10 cellular contexts compared by ENCODE assay signal in the genomic region with DNA sequence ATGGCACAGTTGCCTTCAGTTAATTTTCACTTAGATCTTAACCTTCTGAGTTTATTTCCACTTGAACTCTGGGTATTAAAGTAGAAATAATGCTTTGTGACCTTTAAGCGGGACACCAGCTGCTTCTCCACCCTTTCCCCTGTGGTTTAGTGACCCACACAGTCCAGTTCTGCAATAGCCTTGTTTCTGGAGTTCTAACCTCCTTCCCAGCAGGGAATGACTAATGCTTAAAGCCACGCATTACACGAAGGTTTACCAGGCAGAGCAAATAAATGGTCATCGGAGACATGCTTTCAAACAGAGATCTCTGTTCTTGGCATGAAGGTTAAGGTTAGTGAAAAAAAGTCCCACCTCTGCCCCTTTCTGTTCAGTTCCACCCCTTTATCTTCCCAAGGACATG. TPM values are rescaled to one million over a fixed set of nuclear protein-coding genes. Genes with fewer than 3 reads are reported as not detected.
DNase-seq lines count a peak whose midpoint lies in the region; TF ChIP-seq lines count a peak whose summit lies in the region.
"Had no signal": no experiment of that assay in that cellular context is flagged by ENCODE, and none has a peak within 500 bp of the region (broad histone marks: within the 10 kb centered on the region; RNA-seq: fewer than 3 reads in every experiment).

No MANE protein-coding gene starts in this region.

- peak overlapping the region; percentile 56 to 80 (median 66) for H3K27ac ChIP-seq in esophagus muscularis mucosa (replicated peaks in 1 of 4)
- H3K27ac ChIP-seq in muscle layer of duodenum (ENCODE audit: low read length) = peak overlapping the region; percentile 19
- peak overlapping the region; percentile 82 for H3K27ac ChIP-seq in vagina
- no peak overlapping the region for H3K27ac ChIP-seq in spleen
- H3K27ac ChIP-seq: SJCRH30 had no signal

- DNase-seq in RPMI7951 (ENCODE audit: low read depth) = peak; percentile 89
- no peak for DNase-seq in esophagus muscularis mucosa (ENCODE audit: extremely low spot score)
- DNase-seq in vagina (ENCODE audit: extremely low spot score in 2 of 2) = peak; percentile 14 to 89
- no peak for DNase-seq in globus pallidus (ENCODE audit: low spot score)
- no peak for DNase-seq in amygdala (lab: John Stamatoyannopoulos, UW)
- no peak for DNase-seq in spleen
- no peak for DNase-seq in NCI-H1930 (lab: John Stamatoyannopoulos, UW)
- DNase-seq: NCI-H1436 treated with DMSO at 0.1 percent for 48 hours had no signal

- peak; percentile 28 for TF ChIP-seq EP300 in esophagus muscularis mucosa (IDR thresholded peaks at IDR 0.05)

- H3K9me3 ChIP-seq in esophagus muscularis mucosa (no peaks in the 10 kb centered on the region), muscle layer of duodenum (ENCODE audit: control insufficient read depth in 1 of 2, low read length in 2 of 2) (no peaks in the 10 kb centered on the region), vagina (no peaks in the 10 kb centered on the region), spleen (peaks cover 0 to 20% (median 5%) of the 10 kb centered on the region in 8 donors)
- H3K9me3 ChIP-seq: SJCRH30 had no signal

- no peaks in the 10 kb centered on the region for H3K36me3 ChIP-seq in esophagus muscularis mucosa
- H3K36me3 ChIP-seq in muscle layer of duodenum (ENCODE audit: control insufficient read depth in 1 of 2, insufficient read depth in 2 of 2, low read length in 2 of 2) = no peaks in the 10 kb centered on the region
- H3K36me3 ChIP-seq in vagina = no peaks in the 10 kb centered on the region
- H3K36me3 ChIP-seq in spleen = no peaks in the 10 kb centered on the region

- TF ChIP-seq CTCF in esophagus muscularis mucosa (IDR thresholded peaks at IDR 0.05) (no peak), vagina (IDR thresholded peaks at IDR 0.05) (no peak), spleen (IDR thresholded peaks at IDR 0.05 in 8 of 11, conservative IDR thresholded peaks at IDR 0.05 in 3 of 11) (no peak)

- H3K27me3 ChIP-seq in esophagus muscularis mucosa = no peaks in the 10 kb centered on the region
- H3K27me3 ChIP-seq in muscle layer of duodenum (ENCODE audit: low read depth, low read length) = no peaks in the 10 kb centered on the region
- H3K27me3 ChIP-seq in vagina = no peaks in the 10 kb centered on the region
- peaks cover 0 to 30% (median 0%) of the 10 kb centered on the region in 7 donors for H3K27me3 ChIP-seq in spleen (replicated peaks in 1 of 7)
- H3K27me3 ChIP-seq: SJCRH30 had no signal

- intact Hi-C loops in esophagus muscularis mucosa (cut with DNase I) (no loop called here), vagina (cut with DNase I) (no loop called here), spleen (cut with DNase I; ENCODE audit: low total_unique reads) (no loop called here)

- WGBS in esophagus muscularis mucosa = 56% methylated on average over 4 of the region's 4 CpGs
- 68 to 82% (median 78%) methylated on average over 4 of the region's 4 CpGs for WGBS in spleen, 5 donors

- H3K4me1 ChIP-seq in esophagus muscularis mucosa = peaks cover 0 to 43% (median 35%) of the 10 kb centered on the region in 4 donors
- H3K4me1 ChIP-seq in muscle layer of duodenum (ENCODE audit: control insufficient read depth in 1 of 2, insufficient read depth in 2 of 2, low read length in 2 of 2) = no peaks in the 10 kb centered on the region
- H3K4me1 ChIP-seq in vagina = peaks cover 36% of the 10 kb centered on the region
- H3K4me1 ChIP-seq in spleen = no peaks in the 10 kb centered on the region

- no peak for TF ChIP-seq POLR2A in esophagus muscularis mucosa (IDR thresholded peaks at IDR 0.05; ENCODE audit: low read depth)
- TF ChIP-seq POLR2A in vagina (IDR thresholded peaks at IDR 0.05) = no peak
- no peak for TF ChIP-seq POLR2A in spleen (IDR thresholded peaks at IDR 0.05)

- no peak overlapping the region for H3K4me3 ChIP-seq in esophagus muscularis mucosa
- no peak overlapping the region for H3K4me3 ChIP-seq in muscle layer of duodenum (ENCODE audit: low read depth in 1 of 2, low read length in 2 of 2)
- H3K4me3 ChIP-seq in vagina = no peak overlapping the region
- H3K4me3 ChIP-seq in spleen = no peak overlapping the region
- H3K4me3 ChIP-seq: SJCRH30 had no signal

RNA-seq across cellular contexts. Expression of gene MEDAG, which starts 25.3 kb away (rescaled TPM):
- total RNA-seq in RPMI7951 (2014; rRNA removed; shearing (Covaris generic)) = 18.0 and 21.0 TPM in 2 replicates
- total RNA-seq in esophagus muscularis mucosa (100 to 1,000 TPM in 1 of 4 donors, 10 to 100 TPM in 3; 20.3 to 126 (median 31.7) TPM), vagina (46.4 TPM), spleen (1 to 10 TPM in 1 of 7 donors, under 1 TPM in 3, not detected in 3; 0.16 to 1.1 (median 0.21) TPM)
- polyA plus RNA-seq in spleen = 1 to 10 TPM in 1 of 3 donors, under 1 TPM in 2; 0.46 to 2.7 (median 0.83) TPM

RNA-seq across cellular contexts. Expression of gene TEX26, which starts 51.7 kb away (rescaled TPM):
- not detected in 2 replicates for total RNA-seq in RPMI7951 (2014; rRNA removed; shearing (Covaris generic))
- under 1 TPM in 2 of 4 donors, not detected in 2; 0.69 to 0.97 TPM for total RNA-seq in esophagus muscularis mucosa
- total RNA-seq in vagina = not detected
- not detected for total RNA-seq in spleen
- not detected for polyA plus RNA-seq in spleen
- total RNA-seq: SJCRH30 had no signal

Comparison
In these comparisons a context has a peak if more than half of its experiments do, and no peak if none do; other contexts are left out.
1. DNase-seq: peak in RPMI7951 (single experiment) and vagina (2 of 2); none in esophagus muscularis mucosa (single experiment), globus pallidus (single experiment), amygdala (0 of 56), spleen (single experiment) and NCI-H1930 (0 of 2).
2. H3K27ac ChIP-seq: peak in esophagus muscularis mucosa (4 of 4), muscle layer of duodenum (single experiment) and vagina (single experiment); none in spleen (0 of 8).